ENCODE assay signal across 8 cellular contexts in the genomic region with DNA sequence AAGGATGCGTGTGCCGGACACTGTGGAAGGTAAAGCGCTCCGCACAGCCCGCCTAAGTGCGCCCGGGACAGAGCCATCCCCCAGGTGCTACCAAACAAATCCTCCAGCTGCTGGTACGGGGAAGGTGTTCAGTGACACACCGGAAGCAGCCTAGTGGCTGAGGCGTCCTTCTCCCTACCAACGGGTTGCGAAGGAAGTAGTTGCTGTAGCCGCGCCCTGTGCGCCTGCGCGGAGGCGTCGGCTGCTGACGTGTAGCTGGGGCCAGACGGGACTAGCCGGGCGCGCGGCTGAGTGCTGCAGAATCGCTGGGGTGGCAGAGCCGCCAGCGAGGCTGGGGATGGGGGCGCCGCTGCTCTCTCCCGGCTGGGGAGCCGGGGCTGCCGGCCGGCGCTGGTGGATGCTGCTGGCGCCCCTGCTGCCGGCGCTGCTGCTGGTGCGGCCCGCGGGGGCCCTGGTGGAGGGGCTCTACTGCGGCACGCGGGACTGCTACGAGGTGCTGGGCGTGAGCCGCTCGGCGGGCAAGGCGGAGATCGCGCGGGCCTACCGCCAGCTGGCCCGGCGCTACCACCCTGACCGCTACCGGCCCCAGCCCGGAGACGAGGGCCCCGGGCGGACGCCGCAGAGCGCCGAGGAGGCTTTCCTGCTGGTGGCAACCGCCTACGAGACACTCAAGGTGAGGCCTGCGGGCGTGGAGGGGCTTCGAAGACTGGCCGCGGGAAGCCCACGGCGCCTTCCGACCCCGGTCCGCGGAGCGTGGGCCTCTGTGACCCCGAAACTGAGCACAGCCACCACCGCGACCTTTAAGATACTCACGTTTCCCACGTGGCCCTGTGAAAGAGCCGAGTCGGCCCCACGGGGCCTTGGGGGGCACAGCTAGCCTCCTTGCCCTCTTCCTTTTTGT. TPM values are rescaled to one million over a fixed set of nuclear protein-coding genes. Genes with fewer than 3 reads are reported as not detected.
DNase-seq lines count a peak whose midpoint lies in the region; ATAC-seq and TF ChIP-seq lines count a peak whose summit lies in the region.

A gene (plus strand): TSS at position 264 of the 901 bp plus-strand sequence. CDS start 74 bp downstream, at position 338.

- H3K9me3 Mint-ChIP-seq in activated naive CD8-positive, alpha-beta T cell treated with anti-CD3 and anti-CD28 coated beads for 36 hours, result no peaks in the 10 kb centered on the region
- no peaks in the 10 kb centered on the region for H3K9me3 Mint-ChIP-seq in osteocyte (ENCODE audit: unreplicated experiment)

- TF ChIP-seq POLR2A in GM10847 (IDR thresholded peaks at IDR 0.05; ENCODE audit: extremely low read depth, insufficient read length), result peak; percentile 99

- no peaks in the 10 kb centered on the region for H3K27me3 Mint-ChIP-seq in activated naive CD8-positive, alpha-beta T cell treated with anti-CD3 and anti-CD28 coated beads for 36 hours
- H3K27me3 Mint-ChIP-seq in osteocyte (ENCODE audit: unreplicated experiment), result no peaks in the 10 kb centered on the region

- H3K9me3 ChIP-seq in thoracic aorta, result no peaks in the 10 kb centered on the region

- peak within 1 kb of the TSS; percentile 68 to 76 for H3K27ac ChIP-seq in thoracic aorta

- peak; percentile 96 for DNase-seq in NCI-H1105 (lab: John Stamatoyannopoulos, UW)
- peak; percentile 57 for DNase-seq in SKM-1 (lab: John Stamatoyannopoulos, UW; ENCODE audit: unreplicated experiment)
- DNase-seq in activated naive CD8-positive, alpha-beta T cell treated with anti-CD3 and anti-CD28 coated beads for 36 hours, result peak; percentile 98
- peak; percentile 93 to 99 (median 98) for DNase-seq in head of caudate nucleus
- peak; percentile 99 for DNase-seq in osteocyte (ENCODE audit: extremely low spot score, unreplicated experiment)
- peak; percentile 88 for DNase-seq in thoracic aorta (ENCODE audit: low spot score)

- H3K27me3 ChIP-seq in thoracic aorta (replicated peaks; ENCODE audit: insufficient read depth), result no peaks in the 10 kb centered on the region

- peak within 1 kb of the TSS; percentile 78 for H3K4me3 ChIP-seq in thoracic aorta

- peaks cover 42% of the 10 kb centered on the region for H3K4me1 Mint-ChIP-seq in activated naive CD8-positive, alpha-beta T cell treated with anti-CD3 and anti-CD28 coated beads for 36 hours
- H3K4me1 Mint-ChIP-seq in osteocyte (ENCODE audit: unreplicated experiment), result peaks cover 29% of the 10 kb centered on the region

- no peaks in the 10 kb centered on the region for H3K36me3 ChIP-seq in thoracic aorta

- ATAC-seq in HG02642 (IDR thresholded peaks at IDR 0.05; ENCODE audit: poor library complexity, unreplicated experiment) (peak; percentile 98), thoracic aorta (ENCODE audit: insufficient number of reproducible peaks, low FRiP score, low read depth) (peak; percentile 99)

- peak within 1 kb of the TSS; percentile 99 for H3K4me3 Mint-ChIP-seq in activated naive CD8-positive, alpha-beta T cell treated with anti-CD3 and anti-CD28 coated beads for 36 hours
- H3K4me3 Mint-ChIP-seq in osteocyte (ENCODE audit: unreplicated experiment), result peak within 1 kb of the TSS; percentile 99

- peak within 1 kb of the TSS; percentile 94 for H3K27ac Mint-ChIP-seq in activated naive CD8-positive, alpha-beta T cell treated with anti-CD3 and anti-CD28 coated beads for 36 hours
- H3K27ac Mint-ChIP-seq in osteocyte (ENCODE audit: unreplicated experiment), result peak within 1 kb of the TSS; percentile 83

- H3K36me3 Mint-ChIP-seq in activated naive CD8-positive, alpha-beta T cell treated with anti-CD3 and anti-CD28 coated beads for 36 hours, result peaks cover 37% of the 10 kb centered on the region
- no peaks in the 10 kb centered on the region for H3K36me3 Mint-ChIP-seq in osteocyte (ENCODE audit: unreplicated experiment)

- intact Hi-C loops in head of caudate nucleus (cut with DNase I), result no loop called here

- H3K4me1 ChIP-seq in thoracic aorta (ENCODE audit: control insufficient read depth in 1 of 2, low read depth in 2 of 2), result peaks cover 7 to 32% of the 10 kb centered on the region in 2 donors

- TF ChIP-seq CTCF in osteocyte (IDR thresholded peaks at IDR 0.05) (peak; percentile 1), thoracic aorta (IDR thresholded peaks at IDR 0.05) (no peak)

RNA-seq across cellular contexts. Expression of the gene that starts here (rescaled TPM):
- 1 to 10 TPM; 6.4 to 6.5 TPM for total RNA-seq in activated naive CD8-positive, alpha-beta T cell treated with anti-CD3 and anti-CD28 coated beads for 36 hours
- total RNA-seq in osteocyte (5.4 and 6.5 TPM in 2 replicates), thoracic aorta (10 to 100 TPM in 1 of 2 donors, 1 to 10 TPM in 1; 9.5 to 10.2 TPM)

Comparison
In these comparisons a context has a peak if more than half of its experiments do, and no peak if none do; other contexts are left out.
1. Peak in every context shown above with its lines: DNase-seq, ATAC-seq, H3K4me3 ChIP-seq and H3K27ac ChIP-seq.